In genomic region chr17:41710472-41711090, GRCh38 we compare ENCODE assay signal across 10 cellular contexts. TPM values are rescaled to one million over a fixed set of nuclear protein-coding genes. Genes with fewer than 3 reads are reported as not detected.
DNase-seq lines count a peak whose midpoint lies in the region; ATAC-seq, FAIRE-seq and TF ChIP-seq lines count a peak whose summit lies in the region.
"Had no signal": no experiment of that assay in that cellular context is flagged by ENCODE, and none has a peak within 500 bp of the region (broad histone marks: within the 10 kb centered on the region; RNA-seq: fewer than 3 reads in every experiment).

No MANE protein-coding gene starts in this region.

- TF ChIP-seq EP300 in A549 (IDR thresholded peaks at IDR 0.05): no peak

- peak in 1 of 2 experiments; percentile 62 for DNase-seq in A549 (ENCODE audit: low read depth in 1 of 2, low spot score in 1 of 2)
- peak; percentile 77 for DNase-seq in EH (ENCODE audit: low read depth)
- peak; percentile 63 for DNase-seq in RCC 7860 (ENCODE audit: low spot score)
- peak; percentile 71 for DNase-seq in fibroblast of pulmonary artery (ENCODE audit: low read depth)
- DNase-seq in LoVo (ENCODE audit: low spot score): no peak
- DNase-seq in NK-92 treated with Interleukin-12 subunit alpha and Interleukin-12 subunit beta, amount 100 ng/mL, for 24 hours (lab: John Stamatoyannopoulos, UW): no peak
- no peak for DNase-seq in iPS-NIHi11 (ENCODE audit: low spot score)

- no peak for TF ChIP-seq RAD21 in A549 (conservative IDR thresholded peaks at IDR 0.05 in 1 of 2, IDR thresholded peaks at IDR 0.05 in 1 of 2)

- no peak overlapping the region for H3K27ac ChIP-seq in A549

- 53% methylated on average over 8 of the region's 8 CpGs for WGBS in A549 (ENCODE audit: missing lambda C conversion rate)

- CTCF ChIA-PET in A549 (lab: Yijun Ruan, JAX): interaction anchor here (0.6 to 96.0 kb wide), 11 partner anchors 9 to 431 kb away, joined by 3 to 3262 read pairs (median 5); partner anchors contain the start of genes EIF1, FKBP10, JUP and P3H4

- H3K4me3 ChIP-seq in A549 (no peak overlapping the region), fibroblast of pulmonary artery (replicated peaks; ENCODE audit: low read depth, low read length) (no peak overlapping the region)
- H3K4me3 ChIP-seq: HAP-1 had no signal

- ATAC-seq in A549 (peak; percentile 20 to 27; a peak in 2 of 6 replicates), GM21717 (IDR thresholded peaks at IDR 0.05; ENCODE audit: unreplicated experiment) (no peak)
- ATAC-seq: naive thymus-derived CD8-positive, alpha-beta T cell had no signal

- TF ChIP-seq CTCF in A549 (IDR thresholded peaks at IDR 0.05) (no peak), fibroblast of pulmonary artery (IDR thresholded peaks at IDR 0.05; ENCODE audit: low read length, missing control alignments) (no peak)

- H3K4me1 ChIP-seq in A549: peaks cover 5% of the 10 kb centered on the region

- POLR2A ChIA-PET in A549 (lab: Yijun Ruan, JAX): no interaction called here

- no peak for TF ChIP-seq POLR2A in A549 (IDR thresholded peaks at IDR 0.05; ENCODE audit: low read length)

- no peaks in the 10 kb centered on the region for H3K9me3 ChIP-seq in A549
- H3K9me3 ChIP-seq: HAP-1 had no signal

- no peak overlapping the region for H3K4me2 ChIP-seq in A549

- FAIRE-seq in A549 (lab: Jason Lieb, UNC): peak; percentile 36
- FAIRE-seq in RCC 7860 (lab: Jason Lieb, UNC): no peak

TF ChIP-seq in A549, 52 proteins besides CTCF, POLR2A, EP300 and RAD21:
- TF ChIP-seq NFE2L2 (conservative IDR thresholded peaks at IDR 0.05; ENCODE audit: low read length) (peak; percentile 62; the same call in 1 of the 2 replicates), MAFK (IDR thresholded peaks at IDR 0.05; ENCODE audit: partially characterized antibody) (peak; percentile 78), TP53 (CRISPR knock-in tag; IDR thresholded peaks at IDR 0.05) (no peak), RNF2 (IDR thresholded peaks at IDR 0.05; ENCODE audit: borderline replicate concordance, low read depth) (no peak), MYC (IDR thresholded peaks at IDR 0.05; ENCODE audit: borderline replicate concordance, low read length) (no peak), FOSL2 (IDR thresholded peaks at IDR 0.05) (no peak), FOSL2 (CRISPR knock-in tag; IDR thresholded peaks at IDR 0.05) (peak; percentile 21; the same call in 1 of the 2 replicates)
TF ChIP-seq in A549: peak in this region for 3.

RNA-seq across cellular contexts. Expression of gene GAST, which starts 1.6 kb away (rescaled TPM):
- polyA plus RNA-seq in A549 (2011; rRNA removed): not detected in 2 replicates
- polyA plus RNA-seq in A549 (2012; cell fraction: cytosol; rRNA removed): not detected in 2 replicates
- not detected in 2 replicates for polyA plus RNA-seq in A549 (2012; cell fraction: nucleus; rRNA removed)
- polyA plus RNA-seq in A549 (2017; fragmentation: RNase III; extraction: RNeasy Plus Mini Kit Qiagen cat#74134 plus additional on column Dnase treatment): not detected in 3 replicates
- not detected in 2 replicates for polyA minus RNA-seq in A549 (2011; rRNA and poly(A)+ RNA removed)
- polyA plus RNA-seq: naive thymus-derived CD8-positive, alpha-beta T cell had no signal

RNA-seq across cellular contexts. Expression of gene EIF1, which starts 21.9 kb away (rescaled TPM):
- polyA plus RNA-seq in A549 (2011; rRNA removed): 873 and 1,224 TPM in 2 replicates
- polyA plus RNA-seq in A549 (2012; cell fraction: cytosol; rRNA removed): 405 and 437 TPM in 2 replicates
- polyA plus RNA-seq in A549 (2012; cell fraction: nucleus; rRNA removed): 286 and 291 TPM in 2 replicates
- 827 to 920 TPM (median 834 TPM) in 3 replicates for polyA plus RNA-seq in A549 (2017; fragmentation: RNase III; extraction: RNeasy Plus Mini Kit Qiagen cat#74134 plus additional on column Dnase treatment)
- 275 and 286 TPM in 2 replicates for polyA minus RNA-seq in A549 (2011; rRNA and poly(A)+ RNA removed)

RNA-seq across cellular contexts. Expression of gene HAP1, which starts 23.9 kb away (rescaled TPM):
- polyA plus RNA-seq in A549 (2011; rRNA removed): 2.0 and 2.2 TPM in 2 replicates
- polyA plus RNA-seq in A549 (2012; cell fraction: cytosol; rRNA removed): 0.86 and 1.2 TPM in 2 replicates
- 8.2 and 8.4 TPM in 2 replicates for polyA plus RNA-seq in A549 (2012; cell fraction: nucleus; rRNA removed)
- polyA plus RNA-seq in A549 (2017; fragmentation: RNase III; extraction: RNeasy Plus Mini Kit Qiagen cat#74134 plus additional on column Dnase treatment): 1.3 to 2.3 TPM (median 1.6 TPM) in 3 replicates
- 0.66 and 1.2 TPM in 2 replicates for polyA minus RNA-seq in A549 (2011; rRNA and poly(A)+ RNA removed)
- polyA plus RNA-seq: naive thymus-derived CD8-positive, alpha-beta T cell had no signal

Comparison
In these comparisons a context has a peak if more than half of its experiments do, and no peak if none do; other contexts are left out.
1. DNase-seq: peak in EH (single experiment), RCC 7860 (single experiment) and fibroblast of pulmonary artery (single experiment); none in LoVo (single experiment), NK-92 treated with Interleukin-12 subunit alpha and Interleukin-12 subunit beta, amount 100 ng/mL, for 24 hours (single experiment) and iPS-NIHi11 (single experiment).